8 cellular contexts compared by ENCODE assay signal in genomic region chr11:117875397-117876048, GRCh38. TPM values are rescaled to one million over a fixed set of nuclear protein-coding genes. Genes with fewer than 3 reads are reported as not detected.
DNase-seq lines count a peak whose midpoint lies in the region; ATAC-seq and TF ChIP-seq lines count a peak whose summit lies in the region.

No MANE protein-coding gene starts in this region.

- DNase-seq in NCI-H1436 (lab: John Stamatoyannopoulos, UW): peak; percentile 27
- DNase-seq in NCI-H1436 treated with DMSO at 0.1 percent for 48 hours (lab: John Stamatoyannopoulos, UW): no peak
- peak; percentile 31 for DNase-seq in activated CD4-positive, alpha-beta T cell treated with anti-CD3 and anti-CD28 coated beads, Interleukin-2, amount 10 ng/mL, durations not matched to agents 7 days and 5 days
- no peak for DNase-seq in foreskin keratinocyte
- peak; percentile 81 for DNase-seq in retina
- DNase-seq in Kasumi-1 (lab: John Stamatoyannopoulos, UW): no peak
- no peak for DNase-seq in GM13976 (ENCODE audit: low spot score)

- H3K27ac Mint-ChIP-seq in activated CD4-positive, alpha-beta T cell treated with anti-CD3 and anti-CD28 coated beads, Interleukin-2, amount 10 ng/mL, durations not matched to agents 7 days and 5 days: no peak overlapping the region

- ATAC-seq in foreskin keratinocyte: peak; percentile 21
- no peak for ATAC-seq in HG03442 (IDR thresholded peaks at IDR 0.05; ENCODE audit: unreplicated experiment)

- peaks cover 56% of the 10 kb centered on the region for H3K27me3 Mint-ChIP-seq in activated CD4-positive, alpha-beta T cell treated with anti-CD3 and anti-CD28 coated beads, Interleukin-2, amount 10 ng/mL, durations not matched to agents 7 days and 5 days

- H3K4me3 Mint-ChIP-seq in activated CD4-positive, alpha-beta T cell treated with anti-CD3 and anti-CD28 coated beads, Interleukin-2, amount 10 ng/mL, durations not matched to agents 7 days and 5 days: peak overlapping the region; percentile 53

- no peak overlapping the region for H3K27ac ChIP-seq in foreskin keratinocyte

- CTCF ChIA-PET in activated CD4-positive, alpha-beta T cell treated with anti-CD3 and anti-CD28 coated beads, Interleukin-2, amount 10 ng/mL, durations not matched to agents 7 days and 5 days (lab: Charles Lee): interaction anchor here (0.8 to 1.0 kb wide), 2 partner anchors 10 to 32 kb away, joined by 3 to 4 read pairs; no protein-coding TSS in a partner anchor

- no peaks in the 10 kb centered on the region for H3K9me3 Mint-ChIP-seq in activated CD4-positive, alpha-beta T cell treated with anti-CD3 and anti-CD28 coated beads, Interleukin-2, amount 10 ng/mL, durations not matched to agents 7 days and 5 days

- no peaks in the 10 kb centered on the region for H3K36me3 Mint-ChIP-seq in activated CD4-positive, alpha-beta T cell treated with anti-CD3 and anti-CD28 coated beads, Interleukin-2, amount 10 ng/mL, durations not matched to agents 7 days and 5 days (ENCODE audit: low read depth)

- TF ChIP-seq CTCF in foreskin keratinocyte (conservative IDR thresholded peaks at IDR 0.05) (no peak), GM13976 (IDR thresholded peaks at IDR 0.05; ENCODE audit: borderline replicate concordance, control extremely low read depth, extremely low read depth, insufficient read depth, missing control alignments) (no peak)

- in situ Hi-C loops in GM13976 (cut with MboI; ENCODE audit: low sequenced_read_pairs, unreplicated experiment): no loop called here

- POLR2A ChIA-PET in activated CD4-positive, alpha-beta T cell treated with anti-CD3 and anti-CD28 coated beads, Interleukin-2, amount 10 ng/mL, durations not matched to agents 7 days and 5 days (lab: Charles Lee): no interaction called here

- peaks cover 96% of the 10 kb centered on the region for H3K27me3 ChIP-seq in foreskin keratinocyte

- peaks cover 40% of the 10 kb centered on the region for H3K4me1 Mint-ChIP-seq in activated CD4-positive, alpha-beta T cell treated with anti-CD3 and anti-CD28 coated beads, Interleukin-2, amount 10 ng/mL, durations not matched to agents 7 days and 5 days

- no peaks in the 10 kb centered on the region for H3K4me1 ChIP-seq in foreskin keratinocyte

RNA-seq across cellular contexts. Expression of gene FXYD6, which starts 0.9 kb away (rescaled TPM):
- total RNA-seq in activated CD4-positive, alpha-beta T cell treated with anti-CD3 and anti-CD28 coated beads, Interleukin-2, amount 10 ng/mL, durations not matched to agents 7 days and 5 days: not detected
- not detected in 2 replicates for total RNA-seq in foreskin keratinocyte
- polyA plus RNA-seq in foreskin keratinocyte: 0.09 and 0.16 TPM in 2 replicates

RNA-seq across cellular contexts. Expression of gene FXYD2, which starts 51.0 kb away (rescaled TPM):
- 1 to 10 TPM in 1 of 2 experiments, under 1 TPM in 1; 0.97 to 1.3 TPM for total RNA-seq in activated CD4-positive, alpha-beta T cell treated with anti-CD3 and anti-CD28 coated beads, Interleukin-2, amount 10 ng/mL, durations not matched to agents 7 days and 5 days
- not detected in 2 replicates for total RNA-seq in foreskin keratinocyte
- 0.15 and 0.27 TPM in 2 replicates for polyA plus RNA-seq in foreskin keratinocyte

RNA-seq across cellular contexts. Expression of gene TMPRSS13, which starts 53.7 kb away (rescaled TPM):
- total RNA-seq in activated CD4-positive, alpha-beta T cell treated with anti-CD3 and anti-CD28 coated beads, Interleukin-2, amount 10 ng/mL, durations not matched to agents 7 days and 5 days: 1 to 10 TPM; 1.4 to 1.5 TPM
- 0.07 and 0.17 TPM in 2 replicates for total RNA-seq in foreskin keratinocyte
- 0.06 and 0.09 TPM in 2 replicates for polyA plus RNA-seq in foreskin keratinocyte

Comparison
In these comparisons a context has a peak if more than half of its experiments do, and no peak if none do; other contexts are left out.
1. DNase-seq: peak in NCI-H1436 (single experiment), activated CD4-positive, alpha-beta T cell treated with anti-CD3 and anti-CD28 coated beads, Interleukin-2, amount 10 ng/mL, durations not matched to agents 7 days and 5 days (single experiment) and retina (single experiment); none in NCI-H1436 treated with DMSO at 0.1 percent for 48 hours (single experiment), foreskin keratinocyte (0 of 2), Kasumi-1 (0 of 2) and GM13976 (single experiment).